1 cellular context compared by ENCODE assay signal in the genomic region with DNA sequence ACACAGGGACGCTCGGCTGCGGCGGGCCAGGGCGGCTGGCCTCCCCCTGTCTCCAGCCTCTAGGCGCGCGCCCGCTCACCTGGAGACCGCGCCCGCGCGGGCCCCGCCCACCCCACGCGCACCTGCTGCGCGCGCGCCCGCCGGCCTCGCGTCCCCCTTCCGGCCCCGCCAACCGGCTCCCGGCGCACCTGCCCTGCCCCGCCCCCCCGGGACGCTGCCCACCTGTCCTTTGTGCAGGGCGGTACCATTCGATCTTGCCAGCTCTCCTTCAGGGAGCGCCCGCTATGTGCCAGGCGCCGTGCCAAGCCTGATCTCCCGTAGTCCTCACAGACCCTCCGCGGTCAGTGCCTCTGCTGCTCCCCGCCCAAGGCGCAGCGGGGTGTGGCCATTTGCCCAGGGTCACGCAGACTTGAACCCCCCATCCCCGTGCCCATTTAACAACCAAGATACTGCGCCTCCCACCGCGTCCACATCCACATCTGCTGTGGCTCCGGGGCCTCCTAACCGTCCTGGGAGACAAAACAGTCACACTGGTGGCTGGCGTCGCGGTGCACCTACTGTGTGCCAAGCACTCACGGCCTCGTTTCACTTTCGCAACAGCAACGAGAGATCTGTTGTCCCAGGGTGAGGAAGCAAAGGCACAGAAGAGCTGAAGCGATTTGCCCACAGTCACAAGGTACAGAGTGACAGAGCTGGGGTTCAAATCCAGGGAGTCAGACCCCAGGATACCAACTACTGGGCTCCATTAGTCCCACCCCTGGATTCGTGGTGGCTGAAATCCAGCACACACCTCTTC.
TF ChIP-seq lines count a peak whose summit lies in the region.

No MANE protein-coding gene starts in this region.

TF ChIP-seq in HepG2, 621 proteins besides CTCF, POLR2A, EP300 and RAD21 (continued from another document and continues in another):
- TF ChIP-seq KDM5B (CRISPR knock-in tag; IDR thresholded peaks at IDR 0.05; ENCODE audit: borderline replicate concordance) (peak; percentile 71), PATZ1 (CRISPR knock-in tag; IDR thresholded peaks at IDR 0.05) (peak; percentile 49; the same call in 1 of the 2 replicates), ZMYM2 (CRISPR knock-in tag; IDR thresholded peaks at IDR 0.05) (peak; percentile 67; the same call in 1 of the 2 replicates), HNRNPK (IDR thresholded peaks at IDR 0.05; ENCODE audit: low read depth, low read length, poor library complexity, severe bottlenecking) (no peak), ATF4 (CRISPR knock-in tag; IDR thresholded peaks at IDR 0.05) (no peak), ZNF552 (CRISPR knock-in tag; IDR thresholded peaks at IDR 0.05; ENCODE audit: borderline replicate concordance) (0 out of 2 replicates have a peak, but pooled peaks have one; percentile 46), TGIF2 (CRISPR knock-in tag; IDR thresholded peaks at IDR 0.05) (no peak), ZNF674 (CRISPR knock-in tag; IDR thresholded peaks at IDR 0.05; ENCODE audit: low read depth) (no peak), ZNF737 (CRISPR knock-in tag; IDR thresholded peaks at IDR 0.05; ENCODE audit: borderline replicate concordance) (0 out of 2 replicates have a peak, but pooled peaks have one; percentile 76), ZNF44 (CRISPR knock-in tag; IDR thresholded peaks at IDR 0.05) (0 out of 2 replicates have a peak, but pooled peaks have one; percentile 17), RAD51 (IDR thresholded peaks at IDR 0.05; ENCODE audit: borderline replicate concordance) (no peak), ZSCAN31 (CRISPR knock-in tag; IDR thresholded peaks at IDR 0.05; ENCODE audit: low read depth) (peak; percentile 74; the same call in 1 of the 2 replicates), YEATS4 (CRISPR knock-in tag; IDR thresholded peaks at IDR 0.05; ENCODE audit: borderline replicate concordance) (0 out of 2 replicates have a peak, but pooled peaks have one; percentile 1), POGK (CRISPR knock-in tag; conservative IDR thresholded peaks at IDR 0.05) (no peak), ZNF766 (CRISPR knock-in tag; IDR thresholded peaks at IDR 0.05; ENCODE audit: borderline replicate concordance) (no peak), SMAD9 (CRISPR knock-in tag; IDR thresholded peaks at IDR 0.05) (no peak), ZNF788 (CRISPR knock-in tag; IDR thresholded peaks at IDR 0.05; ENCODE audit: borderline replicate concordance) (0 out of 2 replicates have a peak, but pooled peaks have one; percentile 38), ZFP36L2 (CRISPR knock-in tag; IDR thresholded peaks at IDR 0.05) (no peak), KIAA2018 (CRISPR knock-in tag; IDR thresholded peaks at IDR 0.05; ENCODE audit: borderline replicate concordance) (0 out of 2 replicates have a peak, but pooled peaks have one; percentile 21), RXRA (CRISPR knock-in tag; IDR thresholded peaks at IDR 0.05) (0 out of 2 replicates have a peak, but pooled peaks have one; percentile 29), SNRNP70 (IDR thresholded peaks at IDR 0.05; ENCODE audit: low read depth, low read length) (no peak), RCOR2 (CRISPR knock-in tag; IDR thresholded peaks at IDR 0.05) (no peak), AGO1 (IDR thresholded peaks at IDR 0.05; ENCODE audit: low read depth, low read length, poor library complexity, severe bottlenecking) (peak; percentile 47), ZNF501 (CRISPR knock-in tag; IDR thresholded peaks at IDR 0.05) (no peak; the same call in 1 of the 2 replicates), ZMAT5 (CRISPR knock-in tag; IDR thresholded peaks at IDR 0.05; ENCODE audit: borderline replicate concordance, low read depth) (no peak), ZBTB42 (CRISPR knock-in tag; IDR thresholded peaks at IDR 0.05) (0 out of 2 replicates have a peak, but pooled peaks have one; percentile 47), IKZF4 (CRISPR knock-in tag; IDR thresholded peaks at IDR 0.05; ENCODE audit: borderline replicate concordance, low read depth, not compliant biosample characterization) (peak; percentile 27), TARDBP (CRISPR knock-in tag; IDR thresholded peaks at IDR 0.05) (peak; percentile 43; the same call in 1 of the 2 replicates)
- TF ChIP-seq, protein P1, sequence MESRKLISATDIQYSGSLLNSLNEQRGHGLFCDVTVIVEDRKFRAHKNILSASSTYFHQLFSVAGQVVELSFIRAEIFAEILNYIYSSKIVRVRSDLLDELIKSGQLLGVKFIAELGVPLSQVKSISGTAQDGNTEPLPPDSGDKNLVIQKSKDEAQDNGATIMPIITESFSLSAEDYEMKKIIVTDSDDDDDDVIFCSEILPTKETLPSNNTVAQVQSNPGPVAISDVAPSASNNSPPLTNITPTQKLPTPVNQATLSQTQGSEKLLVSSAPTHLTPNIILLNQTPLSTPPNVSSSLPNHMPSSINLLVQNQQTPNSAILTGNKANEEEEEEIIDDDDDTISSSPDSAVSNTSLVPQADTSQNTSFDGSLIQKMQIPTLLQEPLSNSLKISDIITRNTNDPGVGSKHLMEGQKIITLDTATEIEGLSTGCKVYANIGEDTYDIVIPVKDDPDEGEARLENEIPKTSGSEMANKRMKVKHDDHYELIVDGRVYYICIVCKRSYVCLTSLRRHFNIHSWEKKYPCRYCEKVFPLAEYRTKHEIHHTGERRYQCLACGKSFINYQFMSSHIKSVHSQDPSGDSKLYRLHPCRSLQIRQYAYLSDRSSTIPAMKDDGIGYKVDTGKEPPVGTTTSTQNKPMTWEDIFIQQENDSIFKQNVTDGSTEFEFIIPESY (CRISPR knock-in tag; IDR thresholded peaks at IDR 0.05): peak; percentile 70; the same call in 1 of the 2 replicates
- TF ChIP-seq, protein P2, sequence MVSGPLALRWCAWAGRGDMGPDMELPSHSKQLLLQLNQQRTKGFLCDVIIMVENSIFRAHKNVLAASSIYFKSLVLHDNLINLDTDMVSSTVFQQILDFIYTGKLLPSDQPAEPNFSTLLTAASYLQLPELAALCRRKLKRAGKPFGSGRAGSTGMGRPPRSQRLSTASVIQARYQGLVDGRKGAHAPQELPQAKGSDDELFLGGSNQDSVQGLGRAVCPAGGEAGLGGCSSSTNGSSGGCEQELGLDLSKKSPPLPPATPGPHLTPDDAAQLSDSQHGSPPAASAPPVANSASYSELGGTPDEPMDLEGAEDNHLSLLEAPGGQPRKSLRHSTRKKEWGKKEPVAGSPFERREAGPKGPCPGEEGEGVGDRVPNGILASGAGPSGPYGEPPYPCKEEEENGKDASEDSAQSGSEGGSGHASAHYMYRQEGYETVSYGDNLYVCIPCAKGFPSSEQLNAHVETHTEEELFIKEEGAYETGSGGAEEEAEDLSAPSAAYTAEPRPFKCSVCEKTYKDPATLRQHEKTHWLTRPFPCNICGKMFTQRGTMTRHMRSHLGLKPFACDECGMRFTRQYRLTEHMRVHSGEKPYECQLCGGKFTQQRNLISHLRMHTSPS (CRISPR knock-in tag; IDR thresholded peaks at IDR 0.05; ENCODE audit: low read depth): peak; percentile 67; the same call in 1 of the 2 replicates
- TF ChIP-seq, protein P3, sequence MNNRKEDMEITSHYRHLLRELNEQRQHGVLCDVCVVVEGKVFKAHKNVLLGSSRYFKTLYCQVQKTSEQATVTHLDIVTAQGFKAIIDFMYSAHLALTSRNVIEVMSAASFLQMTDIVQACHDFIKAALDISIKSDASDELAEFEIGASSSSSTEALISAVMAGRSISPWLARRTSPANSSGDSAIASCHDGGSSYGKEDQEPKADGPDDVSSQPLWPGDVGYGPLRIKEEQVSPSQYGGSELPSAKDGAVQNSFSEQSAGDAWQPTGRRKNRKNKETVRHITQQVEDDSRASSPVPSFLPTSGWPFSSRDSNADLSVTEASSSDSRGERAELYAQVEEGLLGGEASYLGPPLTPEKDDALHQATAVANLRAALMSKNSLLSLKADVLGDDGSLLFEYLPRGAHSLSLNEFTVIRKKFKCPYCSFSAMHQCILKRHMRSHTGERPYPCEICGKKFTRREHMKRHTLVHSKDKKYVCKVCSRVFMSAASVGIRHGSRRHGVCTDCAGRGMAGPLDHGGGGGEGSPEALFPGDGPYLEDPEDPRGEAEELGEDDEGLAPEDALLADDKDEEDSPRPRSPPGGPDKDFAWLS (CRISPR knock-in tag; IDR thresholded peaks at IDR 0.05; ENCODE audit: borderline replicate concordance): peak; percentile 35; the same call in 1 of the 2 replicates
